16 cellular contexts compared by ENCODE assay signal in the genomic region with DNA sequence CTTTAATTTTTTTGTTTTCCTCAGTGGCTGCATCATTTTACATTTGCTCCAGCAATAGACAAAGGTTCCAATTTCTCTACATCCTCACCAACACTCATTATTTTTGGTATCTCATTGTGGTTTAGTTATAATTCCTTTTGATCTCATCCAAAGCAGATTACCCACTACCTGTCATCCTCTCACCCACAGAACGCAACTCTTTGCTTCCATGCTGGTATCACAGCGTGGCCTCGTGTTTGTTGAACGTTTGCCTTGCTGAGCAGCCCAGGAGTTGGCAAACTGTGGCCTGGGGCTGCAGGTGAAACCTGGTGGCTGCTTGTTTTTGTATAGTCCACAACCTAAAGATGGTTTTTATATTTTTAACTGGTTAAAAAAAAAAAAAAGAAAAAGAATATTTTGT.
"Had no signal": no experiment of that assay in that cellular context is flagged by ENCODE, and none has a peak within 500 bp of the region (broad histone marks: within the 10 kb centered on the region; RNA-seq: fewer than 3 reads in every experiment).

No MANE protein-coding gene starts in this region.

- DNase-seq: activated effector memory CD4-positive, alpha-beta T cell treated with Interleukin-2 at 50 U/mL for 16 hours; activated T-cell treated with anti-CD3 and anti-CD28 coated beads, Interleukin-2, amount 50 U/mL, for 48 hours; anterior cingulate cortex; brain microvascular endothelial cell; central memory CD4-positive, alpha-beta T cell; dorsolateral prefrontal cortex; foreskin fibroblast; mesendoderm; ovary; stimulated activated CD4-positive, alpha-beta T cell treated with anti-CD3 and anti-CD28 coated beads, Interleukin-4, amount 100 ng/mL, for 1 hour; T-cell had no signal

- H3K27ac ChIP-seq: brain microvascular endothelial cell, dorsolateral prefrontal cortex, ovary, thoracic aorta had no signal

- ATAC-seq: naive thymus-derived CD4-positive, alpha-beta T cell; sciatic nerve; T-cell; WTC11 had no signal

- H3K4me3 Mint-ChIP-seq: T-cell, WTC11 had no signal

- H3K4me3 ChIP-seq: dorsolateral prefrontal cortex, ovary, smooth muscle cell, thoracic aorta had no signal

- H3K27me3 ChIP-seq: brain microvascular endothelial cell, ovary had no signal

- H3K9me3 ChIP-seq: ovary, thoracic aorta had no signal

- H3K27me3 Mint-ChIP-seq: naive thymus-derived CD4-positive, alpha-beta T cell; T-cell had no signal

- H3K36me3 Mint-ChIP-seq: T-cell had no signal

- H3K27ac Mint-ChIP-seq: WTC11 had no signal

- H3K4me2 ChIP-seq: smooth muscle cell had no signal

- H3K9me3 Mint-ChIP-seq: T-cell had no signal

- H3K36me3 ChIP-seq: brain microvascular endothelial cell, ovary, thoracic aorta had no signal
